In the genomic region with DNA sequence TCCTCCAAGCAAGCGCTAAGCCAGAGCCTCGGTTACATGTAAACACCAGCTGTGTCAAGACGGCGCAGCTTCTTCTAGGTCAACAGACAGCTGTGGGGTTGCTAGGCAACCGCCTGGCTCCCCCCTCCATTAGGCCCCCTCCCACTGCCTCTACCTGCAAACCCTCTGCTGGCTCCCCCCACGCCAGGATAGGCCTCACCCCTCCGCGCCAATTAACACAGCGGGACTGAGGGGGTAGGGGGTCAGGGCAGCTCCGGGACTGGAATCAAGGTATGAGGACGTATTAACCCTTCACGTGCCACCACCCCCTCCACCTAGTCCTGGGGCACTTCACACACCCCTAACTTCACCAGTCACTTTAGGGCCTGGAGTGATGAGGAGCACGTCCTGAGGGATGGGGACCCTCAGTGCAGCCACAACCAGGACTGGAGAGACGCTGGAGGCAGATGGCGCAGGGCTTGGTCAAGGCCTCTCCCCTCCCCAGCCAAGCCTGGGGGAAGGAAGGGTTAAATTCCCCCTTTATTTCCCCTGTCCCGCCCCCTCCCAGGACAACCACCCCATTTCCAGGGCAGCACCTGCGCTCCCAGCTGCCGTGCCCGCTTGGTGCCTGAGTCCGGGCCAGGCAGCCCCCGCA, we compare ENCODE assay signal across 8 cellular contexts. TPM values are rescaled to one million over a fixed set of nuclear protein-coding genes. Genes with fewer than 3 reads are reported as not detected.
DNase-seq lines count a peak whose midpoint lies in the region; ATAC-seq, FAIRE-seq and TF ChIP-seq lines count a peak whose summit lies in the region.

No MANE protein-coding gene starts in this region.

- TF ChIP-seq POLR2A in GM12891 (IDR thresholded peaks at IDR 0.05; ENCODE audit: low read depth, low read length) = no peak

- no peaks in the 10 kb centered on the region for H3K27me3 Mint-ChIP-seq in activated CD4-positive, alpha-beta T cell treated with anti-CD3 and anti-CD28 coated beads, Interleukin-2, amount 10 ng/mL, durations not matched to agents 24 days and 14 days

- H3K4me3 ChIP-seq in fibroblast of villous mesenchyme (ENCODE audit: low read depth, low read length) = no peak overlapping the region

- peaks cover 10% of the 10 kb centered on the region for H3K36me3 Mint-ChIP-seq in activated CD4-positive, alpha-beta T cell treated with anti-CD3 and anti-CD28 coated beads, Interleukin-2, amount 10 ng/mL, durations not matched to agents 24 days and 14 days (ENCODE audit: low read depth)

- TF ChIP-seq CTCF in fibroblast of villous mesenchyme (IDR thresholded peaks at IDR 0.05; ENCODE audit: insufficient read depth, low read depth, low read length) (no peak), omental fat pad (IDR thresholded peaks at IDR 0.05) (no peak)

- peak; percentile 66 for DNase-seq in GM12891 (ENCODE audit: insufficient read length, low spot score)
- DNase-seq in NCI-H2081 treated with DMSO at 0.1 percent for 48 hours (lab: John Stamatoyannopoulos, UW) = peak; percentile 88
- DNase-seq in activated CD4-positive, alpha-beta T cell treated with anti-CD3 and anti-CD28 coated beads, Interleukin-2, amount 10 ng/mL, durations not matched to agents 24 days and 14 days = peak; percentile 80
- peak; percentile 88 for DNase-seq in fibroblast of villous mesenchyme (ENCODE audit: low read depth)
- no peak for DNase-seq in omental fat pad (ENCODE audit: low spot score)
- DNase-seq in stimulated activated CD4-positive, alpha-beta T cell treated with anti-CD3 and anti-CD28 coated beads, Interleukin-1b, Interleukin-23, amount 100 ng/mL, for 48 hours = no peak

- intact Hi-C loops in activated CD4-positive, alpha-beta T cell treated with anti-CD3 and anti-CD28 coated beads, Interleukin-2, amount 10 ng/mL, durations not matched to agents 24 days and 14 days (cut with micrococcal nuclease) = no loop called here

- no peak overlapping the region for H3K27ac Mint-ChIP-seq in activated CD4-positive, alpha-beta T cell treated with anti-CD3 and anti-CD28 coated beads, Interleukin-2, amount 10 ng/mL, durations not matched to agents 24 days and 14 days

- H3K4me1 Mint-ChIP-seq in activated CD4-positive, alpha-beta T cell treated with anti-CD3 and anti-CD28 coated beads, Interleukin-2, amount 10 ng/mL, durations not matched to agents 24 days and 14 days = peaks cover 55% of the 10 kb centered on the region

- FAIRE-seq in GM12891 (lab: Jason Lieb, UNC) = no peak

- ATAC-seq in omental fat pad (ENCODE audit: low FRiP score) (peak; percentile 5), GM19452 (IDR thresholded peaks at IDR 0.05; ENCODE audit: unreplicated experiment) (no peak), GM18870 (IDR thresholded peaks at IDR 0.05; ENCODE audit: unreplicated experiment) (no peak)

- peak overlapping the region; percentile 82 for H3K4me3 Mint-ChIP-seq in activated CD4-positive, alpha-beta T cell treated with anti-CD3 and anti-CD28 coated beads, Interleukin-2, amount 10 ng/mL, durations not matched to agents 24 days and 14 days

- no peaks in the 10 kb centered on the region for H3K9me3 Mint-ChIP-seq in activated CD4-positive, alpha-beta T cell treated with anti-CD3 and anti-CD28 coated beads, Interleukin-2, amount 10 ng/mL, durations not matched to agents 24 days and 14 days

TF ChIP-seq in GM12891, 5 proteins besides CTCF, POLR2A, EP300 and RAD21:
- no peak for TF ChIP-seq PAX5 (IDR thresholded peaks at IDR 0.05; ENCODE audit: insufficient read depth, low read length, severe bottlenecking)
- TF ChIP-seq POLR2AphosphoS5 (IDR thresholded peaks at IDR 0.05; ENCODE audit: low read depth, low read length) = no peak
- no peak for TF ChIP-seq TAF1 (IDR thresholded peaks at IDR 0.05; ENCODE audit: low read depth, low read length)
- no peak for TF ChIP-seq POU2F2 (IDR thresholded peaks at IDR 0.05; ENCODE audit: low read depth, low read length)
- no peak for TF ChIP-seq SPI1 (IDR thresholded peaks at IDR 0.05; ENCODE audit: low read depth, low read length)

RNA-seq across cellular contexts. Expression of gene WASF2, which starts 37.4 kb away (rescaled TPM):
- polyA plus RNA-seq in GM12891 (2012; ENCODE audit: low read depth, missing spikeins) = 54.8 TPM
- total RNA-seq in activated CD4-positive, alpha-beta T cell treated with anti-CD3 and anti-CD28 coated beads, Interleukin-2, amount 10 ng/mL, durations not matched to agents 24 days and 14 days = 109 TPM in 2 replicates
- total RNA-seq in fibroblast of villous mesenchyme (16.0 and 18.7 TPM in 2 replicates), omental fat pad (10 to 100 TPM; 43.4 to 87.8 (median 60.5) TPM)

Comparison
In these comparisons a context has a peak if more than half of its experiments do, and no peak if none do; other contexts are left out.
1. DNase-seq: peak in GM12891 (single experiment), NCI-H2081 treated with DMSO at 0.1 percent for 48 hours (single experiment), activated CD4-positive, alpha-beta T cell treated with anti-CD3 and anti-CD28 coated beads, Interleukin-2, amount 10 ng/mL, durations not matched to agents 24 days and 14 days (single experiment) and fibroblast of villous mesenchyme (single experiment); none in omental fat pad (single experiment) and stimulated activated CD4-positive, alpha-beta T cell treated with anti-CD3 and anti-CD28 coated beads, Interleukin-1b, Interleukin-23, amount 100 ng/mL, for 48 hours (single experiment).